ENCODE assay signal across 11 cellular contexts in genomic region chr17:69502488-69502887, GRCh38.
A peak's percentile ranks its signal among the peaks of the same experiment; 100 is the strongest.
DNase-seq lines count a peak whose midpoint lies in the region; ATAC-seq, FAIRE-seq and TF ChIP-seq lines count a peak whose summit lies in the region.
"Had no signal": no experiment of that assay in that cellular context is flagged by ENCODE, and none has a peak within 500 bp of the region (broad histone marks: within the 10 kb centered on the region; RNA-seq: fewer than 3 reads in every experiment).

No MANE protein-coding gene starts in this region.

- no peaks in the 10 kb centered on the region for H3K27me3 Mint-ChIP-seq in neural progenitor cell (ENCODE audit: insufficient read depth, low read depth)
- H3K27me3 Mint-ChIP-seq: activated CD4-positive, alpha-beta memory T cell treated with anti-CD3 and anti-CD28 coated beads for 36 hours had no signal

- no peaks in the 10 kb centered on the region for H3K36me3 ChIP-seq in IMR-90 (ENCODE audit: control insufficient read depth, insufficient read depth, low read length)
- H3K36me3 ChIP-seq in endothelial cell of umbilical vein (ENCODE audit: control insufficient read depth in 2 of 2, extremely low read depth in 1 of 2, insufficient read depth in 2 of 2, low read length in 2 of 2): no peaks in the 10 kb centered on the region
- H3K36me3 ChIP-seq in neural progenitor cell: no peaks in the 10 kb centered on the region
- H3K36me3 ChIP-seq: cardiac muscle cell had no signal

- no peak overlapping the region for H2BK5ac ChIP-seq in IMR-90 (ENCODE audit: low read depth, low read length, poor library complexity, severe bottlenecking)

- no peak for DNase-seq in AG10803 (ENCODE audit: low read depth)
- no peak for DNase-seq in IMR-90
- no peak for DNase-seq in endothelial cell of umbilical vein (ENCODE audit: low read depth, low spot score)
- DNase-seq in neural progenitor cell (ENCODE audit: low spot score): no peak
- DNase-seq in GM13976 (ENCODE audit: low spot score): no peak
- DNase-seq in SIG-M5 treated with dmso at 0.1 percent for 504 hours (lab: John Stamatoyannopoulos, UW; ENCODE audit: unreplicated experiment): no peak
- no peak for DNase-seq in kidney glomerular epithelial cell (lab: John Stamatoyannopoulos, UW)
- no peak for DNase-seq in amniotic stem cell (lab: John Stamatoyannopoulos, UW)
- DNase-seq: activated CD4-positive, alpha-beta memory T cell treated with anti-CD3 and anti-CD28 coated beads for 36 hours; OCI-M1 had no signal

- TF ChIP-seq CTCF in AG10803 (conservative IDR thresholded peaks at IDR 0.05; ENCODE audit: low read length) (no peak), IMR-90 (conservative IDR thresholded peaks at IDR 0.05; ENCODE audit: low read depth, low read length) (no peak), endothelial cell of umbilical vein (IDR thresholded peaks at IDR 0.05; ENCODE audit: extremely low read depth in 1 of 2, insufficient read depth in 1 of 2, low read depth in 1 of 2, low read length in 2 of 2) (no peak), neural progenitor cell (IDR thresholded peaks at IDR 0.05) (no peak), GM13976 (IDR thresholded peaks at IDR 0.05; ENCODE audit: borderline replicate concordance, control extremely low read depth, extremely low read depth, insufficient read depth, missing control alignments) (no peak)

- dilution Hi-C loops in IMR-90 (cut with HindIII; ENCODE audit: low sequenced_read_pairs, unreplicated experiment): no loop called here
- dilution Hi-C loops in endothelial cell of umbilical vein (cut with MboI; ENCODE audit: extremely low pct_ligation_motif_present, low sequenced_read_pairs): no loop called here

- H3K4me1 ChIP-seq in IMR-90 (ENCODE audit: control insufficient read depth, insufficient read depth, low read length) (peaks cover 8% of the 10 kb centered on the region; the same call in 1 of the 2 replicates), endothelial cell of umbilical vein (ENCODE audit: control insufficient read depth, extremely low read depth, insufficient read depth, low read length) (peaks cover 12% of the 10 kb centered on the region), neural progenitor cell (peaks cover 50% of the 10 kb centered on the region)

- H3K9me3 ChIP-seq in IMR-90 (ENCODE audit: control insufficient read depth, insufficient read depth, low read length): no peaks in the 10 kb centered on the region
- no peaks in the 10 kb centered on the region for H3K9me3 ChIP-seq in endothelial cell of umbilical vein (replicated peaks; ENCODE audit: control insufficient read depth, insufficient read depth, low read length)
- no peaks in the 10 kb centered on the region for H3K9me3 ChIP-seq in neural progenitor cell (ENCODE audit: low read depth)

- POLR2A ChIA-PET in IMR-90 (lab: Charles Lee; ENCODE audit: unreplicated experiment): interaction anchor here (0.6 kb wide), 1 partner anchor 241 kb away, joined by 4 read pairs; no protein-coding TSS in a partner anchor
- POLR2A ChIA-PET in endothelial cell of umbilical vein (lab: Charles Lee): interaction anchor here (0.7 kb wide), 1 partner anchor 15 kb away, joined by 4 read pairs; no protein-coding TSS in a partner anchor

- no peak overlapping the region for H3K14ac ChIP-seq in IMR-90 (replicated peaks; ENCODE audit: low read depth, low read length)

- peak overlapping the region; percentile 42; the same call in 1 of the 2 replicates for H3K18ac ChIP-seq in IMR-90 (ENCODE audit: low read depth, low read length)

- H2BK15ac ChIP-seq in IMR-90 (ENCODE audit: low read depth, low read length): no peak overlapping the region

- no peak overlapping the region for H4K5ac ChIP-seq in IMR-90 (ENCODE audit: low read depth, low read length)

- peak overlapping the region; percentile 76 for H3K4me3 Mint-ChIP-seq in neural progenitor cell
- H3K4me3 Mint-ChIP-seq: activated CD4-positive, alpha-beta memory T cell treated with anti-CD3 and anti-CD28 coated beads for 36 hours had no signal

- peak overlapping the region; percentile 69 for H2BK120ac ChIP-seq in IMR-90 (ENCODE audit: low read depth, low read length)

- FAIRE-seq in endothelial cell of umbilical vein (lab: Jason Lieb, UNC): no peak

- peak overlapping the region; percentile 71; the same call in 1 of the 2 replicates for H3K27ac ChIP-seq in IMR-90 (ENCODE audit: insufficient read depth, low read length)
- H3K27ac ChIP-seq in endothelial cell of umbilical vein (ENCODE audit: insufficient read depth, low read depth, low read length): no peak overlapping the region
- no peak overlapping the region for H3K27ac ChIP-seq in neural progenitor cell
- H3K27ac ChIP-seq: cardiac muscle cell had no signal

- H2AFZ ChIP-seq in IMR-90 (replicated peaks; ENCODE audit: low read length, poor library complexity): no peak overlapping the region
- peak overlapping the region; percentile 99 for H2AFZ ChIP-seq in endothelial cell of umbilical vein (ENCODE audit: low read depth, low read length)
- no peak overlapping the region for H2AFZ ChIP-seq in neural progenitor cell (replicated peaks)

- no peak for TF ChIP-seq RAD21 in IMR-90 (IDR thresholded peaks at IDR 0.05; ENCODE audit: low read length)

- peaks cover 14% of the 10 kb centered on the region for H3K36me3 Mint-ChIP-seq in neural progenitor cell

- H3K56ac ChIP-seq in IMR-90 (ENCODE audit: extremely low read depth, insufficient read depth, low read length): no peak overlapping the region

- peak overlapping the region; percentile 50 for H3K4me3 ChIP-seq in AG10803 (ENCODE audit: low read length)
- H3K4me3 ChIP-seq in IMR-90 (ENCODE audit: insufficient read depth, low read depth, low read length): no peak overlapping the region; the same call in 1 of the 2 replicates
- peak overlapping the region in 1 of 3 experiments; percentile 46 for H3K4me3 ChIP-seq in endothelial cell of umbilical vein (replicated peaks in 1 of 3; ENCODE audit: insufficient read depth in 1 of 3, low read depth in 1 of 3, low read length in 3 of 3)
- no peak overlapping the region for H3K4me3 ChIP-seq in neural progenitor cell
- H3K4me3 ChIP-seq: cardiac muscle cell had no signal

- H3K9ac ChIP-seq in IMR-90 (ENCODE audit: low read depth, low read length) (peak overlapping the region; percentile 41; the same call in 1 of the 2 replicates), endothelial cell of umbilical vein (replicated peaks; ENCODE audit: extremely low read depth, insufficient read depth, low read length) (no peak overlapping the region), neural progenitor cell (no peak overlapping the region)

- H3F3A ChIP-seq in neural progenitor cell (ENCODE audit: low read depth): peaks cover 6% of the 10 kb centered on the region

- no peak overlapping the region for H3K23ac ChIP-seq in IMR-90 (ENCODE audit: low read depth, low read length)

- no peaks in the 10 kb centered on the region for H3K79me1 ChIP-seq in IMR-90 (ENCODE audit: low read depth in 1 of 2, low read length in 2 of 2)

- H3K79me2 ChIP-seq in endothelial cell of umbilical vein (ENCODE audit: control insufficient read depth, insufficient read depth, low read length): no peaks in the 10 kb centered on the region
- peaks cover 75% of the 10 kb centered on the region for H3K79me2 ChIP-seq in neural progenitor cell (ENCODE audit: low read depth)

- intact Hi-C loops in IMR-90 (cut with micrococcal nuclease) (loop anchor here (5.0 kb wide), 2 partner anchors 85 to 240 kb away; no protein-coding TSS in a partner anchor), endothelial cell of umbilical vein (cut with micrococcal nuclease) (loop anchor here (5.0 kb wide), 1 partner anchor 175 kb away; the partner anchor contains the start of gene ABCA5)

- no peaks in the 10 kb centered on the region for H3K9me3 Mint-ChIP-seq in neural progenitor cell
- H3K9me3 Mint-ChIP-seq: activated CD4-positive, alpha-beta memory T cell treated with anti-CD3 and anti-CD28 coated beads for 36 hours had no signal

- H3K27me3 ChIP-seq in IMR-90 (ENCODE audit: control insufficient read depth, insufficient read depth, low read length) (no peaks in the 10 kb centered on the region), endothelial cell of umbilical vein (ENCODE audit: control insufficient read depth in 2 of 2, insufficient read depth in 2 of 2, low read length in 2 of 2) (no peaks in the 10 kb centered on the region), neural progenitor cell (no peaks in the 10 kb centered on the region)
- H3K27me3 ChIP-seq: cardiac muscle cell had no signal

- H4K91ac ChIP-seq in IMR-90 (ENCODE audit: insufficient read depth, low read depth, low read length): no peak overlapping the region

- peak overlapping the region in 1 of 2 experiments; percentile 54; a peak in 1 of 4 replicates for H4K8ac ChIP-seq in IMR-90 (ENCODE audit: low read depth in 2 of 2, low read length in 2 of 2)

- no peak overlapping the region for H2AK9ac ChIP-seq in IMR-90 (replicated peaks; ENCODE audit: low read depth, low read length, poor library complexity)

- in situ Hi-C loops in IMR-90 (cut with MboI; ENCODE audit: low sequenced_read_pairs): no loop called here
- in situ Hi-C loops in GM13976 (cut with MboI; ENCODE audit: low sequenced_read_pairs, unreplicated experiment): loop anchor here (25.0 kb wide), 1 partner anchor 715 kb away; no protein-coding TSS in a partner anchor

- TF ChIP-seq POLR2A in IMR-90 (IDR thresholded peaks at IDR 0.05; ENCODE audit: low read depth, low read length) (no peak), endothelial cell of umbilical vein (IDR thresholded peaks at IDR 0.05; ENCODE audit: low read depth, low read length) (no peak)

- ATAC-seq in IMR-90 (ENCODE audit: low read depth): no peak; the same call in 1 of the 2 replicates

- 0 out of 2 replicates have a peak overlapping the region, but pooled peaks have one; percentile 68 for H2BK20ac ChIP-seq in IMR-90 (ENCODE audit: low read depth, low read length)

- peak overlapping the region; percentile 98 for H3K27ac Mint-ChIP-seq in neural progenitor cell
- H3K27ac Mint-ChIP-seq: activated CD4-positive, alpha-beta memory T cell treated with anti-CD3 and anti-CD28 coated beads for 36 hours had no signal

- BruUV-seq in IMR-90 (replicated peaks; lab: Mats Ljungman, UMichigan) (no TSS peak), endothelial cell of umbilical vein (replicated peaks; lab: Mats Ljungman, UMichigan) (no TSS peak)

- H3K4me1 Mint-ChIP-seq in neural progenitor cell: peaks cover 56% of the 10 kb centered on the region

- CTCF ChIA-PET in IMR-90 (lab: Yijun Ruan, JAX): interaction anchor here (0.6 to 1.0 kb wide), 2 partner anchors 24 to 168 kb away, joined by 3 read pairs; no protein-coding TSS in a partner anchor
- CTCF ChIA-PET in endothelial cell of umbilical vein (lab: Charles Lee): interaction anchor here (1.0 to 2.8 kb wide), 11 partner anchors 9 to 167 kb away, joined by 3 to 11 read pairs (median 4); no protein-coding TSS in a partner anchor

- H3K9me1 ChIP-seq in IMR-90 (ENCODE audit: insufficient read depth, low read length) (peaks cover 2% of the 10 kb centered on the region; the same call in 1 of the 2 replicates), endothelial cell of umbilical vein (replicated peaks; ENCODE audit: control insufficient read depth, extremely low read depth, insufficient read depth, low read length) (no peaks in the 10 kb centered on the region)

- no peak overlapping the region for H2AK5ac ChIP-seq in IMR-90 (ENCODE audit: low read depth, low read length)

- H3K4ac ChIP-seq in IMR-90 (ENCODE audit: low read depth, low read length): peak overlapping the region; percentile 44

- H4K20me1 ChIP-seq in IMR-90 (ENCODE audit: insufficient read depth, low read length): no peaks in the 10 kb centered on the region
- H4K20me1 ChIP-seq in endothelial cell of umbilical vein (replicated peaks; ENCODE audit: control insufficient read depth, extremely low read depth, insufficient read depth, low read length): no peaks in the 10 kb centered on the region
- peaks cover 84% of the 10 kb centered on the region for H4K20me1 ChIP-seq in neural progenitor cell (ENCODE audit: low read depth)

- H3K4me2 ChIP-seq in IMR-90 (ENCODE audit: low read depth, low read length): peak overlapping the region; percentile 77; the same call in 1 of the 2 replicates
- H3K4me2 ChIP-seq in endothelial cell of umbilical vein (ENCODE audit: insufficient read depth, low read length): peak overlapping the region; percentile 88
- H3K4me2 ChIP-seq in neural progenitor cell: peak overlapping the region; percentile 19

Comparison
In these comparisons a context has a peak if more than half of its experiments do, and no peak if none do; other contexts are left out.
1. H3K4me2 ChIP-seq: peak in every context shown above with its lines; median percentile 88 in endothelial cell of umbilical vein; 77 in IMR-90; 19 in neural progenitor cell.